In the genomic region with DNA sequence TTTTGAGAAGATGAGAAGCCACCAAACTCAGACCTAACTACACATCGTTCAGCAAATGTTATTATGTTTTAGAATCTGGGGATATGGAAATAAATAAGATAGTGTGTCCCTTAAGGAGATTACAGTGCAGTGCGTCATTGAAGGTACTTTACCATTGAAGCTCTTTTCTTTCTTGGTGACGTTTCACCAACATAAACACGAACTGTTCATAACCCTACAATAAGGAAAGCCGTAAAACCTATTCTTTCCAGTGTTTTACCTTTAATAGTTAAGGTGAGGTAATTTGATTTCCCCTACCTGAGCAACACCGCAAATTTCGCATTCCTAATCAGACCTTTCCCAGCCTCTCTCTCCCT, we compare ENCODE assay signal across 8 cellular contexts. TPM values are rescaled to one million over a fixed set of nuclear protein-coding genes. Genes with fewer than 3 reads are reported as not detected.
DNase-seq lines count a peak whose midpoint lies in the region; ATAC-seq lines count a peak whose summit lies in the region.

No MANE protein-coding gene starts in this region.

- H2AFZ ChIP-seq in neuron (ENCODE audit: low read depth, low read length) = peak overlapping the region; percentile 91

- H3K27me3 ChIP-seq in ectodermal cell (ENCODE audit: control insufficient read depth, insufficient read depth, low read length, poor library complexity, severe bottlenecking) = no peaks in the 10 kb centered on the region
- no peaks in the 10 kb centered on the region for H3K27me3 ChIP-seq in neuron (ENCODE audit: insufficient read depth, low read length)

- peaks cover 40% of the 10 kb centered on the region for H3K36me3 ChIP-seq in KOPT-K1 (ENCODE audit: insufficient read depth, low read length)
- H3K36me3 ChIP-seq in ectodermal cell (ENCODE audit: control insufficient read depth, insufficient read depth, low read length) = no peaks in the 10 kb centered on the region
- peaks cover 26% of the 10 kb centered on the region for H3K36me3 ChIP-seq in neuron (ENCODE audit: insufficient read depth, low read length)

- H3K9me3 ChIP-seq in KOPT-K1 (ENCODE audit: insufficient read depth, low read length, poor library complexity, severe bottlenecking) = no peaks in the 10 kb centered on the region
- no peaks in the 10 kb centered on the region for H3K9me3 ChIP-seq in ectodermal cell (ENCODE audit: control insufficient read depth, low read length)
- no peaks in the 10 kb centered on the region for H3K9me3 ChIP-seq in neuron (ENCODE audit: low read length)

- 0 to 15% methylated on average over 3 to 6 of the region's 7 CpGs for WGBS in ectodermal cell, 2 experiments

- H3K4me1 ChIP-seq in ectodermal cell (ENCODE audit: control insufficient read depth, insufficient read depth, low read length) (peaks cover 4% of the 10 kb centered on the region), neuron (ENCODE audit: insufficient read depth, low read length) (peaks cover 14% of the 10 kb centered on the region)

- peak overlapping the region; percentile 76 for H3K4me3 ChIP-seq in ectodermal cell (ENCODE audit: insufficient read depth, low read depth, low read length)
- peak overlapping the region; percentile 89 for H3K4me3 ChIP-seq in neuron (ENCODE audit: low read length)

- DNase-seq in COR-L47 (lab: John Stamatoyannopoulos, UW) (no peak), kidney tubule cell (ENCODE audit: low spot score) (no peak), globus pallidus (ENCODE audit: low spot score) (no peak), NCI-H2107 (lab: John Stamatoyannopoulos, UW) (no peak)

- peak; percentile 9 for ATAC-seq in GM18870 (IDR thresholded peaks at IDR 0.05; ENCODE audit: unreplicated experiment)

- H3K27ac ChIP-seq in KOPT-K1 (ENCODE audit: low read depth, low read length, poor library complexity, severe bottlenecking) = peak overlapping the region; percentile 72
- no peak overlapping the region for H3K27ac ChIP-seq in ectodermal cell (ENCODE audit: insufficient read depth, low read depth, low read length, poor library complexity, severe bottlenecking)

RNA-seq across cellular contexts. Expression of a gene that starts 0.8 kb away (rescaled TPM):
- polyA plus RNA-seq in ectodermal cell (2013, experiment 1 of 4) = 24.2 TPM
- 25.6 TPM for polyA plus RNA-seq in ectodermal cell (2013, experiment 2 of 4)
- polyA plus RNA-seq in ectodermal cell (2013, experiment 3 of 4) = 22.3 TPM
- polyA plus RNA-seq in ectodermal cell (2013, experiment 4 of 4) = 21.2 TPM
